18 cellular contexts compared by ENCODE assay signal in genomic region chr20:35597186-35597585, GRCh38. TPM values are rescaled to one million over a fixed set of nuclear protein-coding genes. Genes with fewer than 3 reads are reported as not detected.
DNase-seq lines count a peak whose midpoint lies in the region; ATAC-seq, FAIRE-seq and TF ChIP-seq lines count a peak whose summit lies in the region.
"Had no signal": no experiment of that assay in that cellular context is flagged by ENCODE, and none has a peak within 500 bp of the region (broad histone marks: within the 10 kb centered on the region; RNA-seq: fewer than 3 reads in every experiment).

No MANE protein-coding gene starts in this region.

- H3K9ac ChIP-seq in endodermal cell (ENCODE audit: extremely low read depth, low read length, poor library complexity, severe bottlenecking), result no peak overlapping the region

- DNase-seq in D721Med (ENCODE audit: insufficient read length, low spot score) (no peak), NCI-H524 treated with DMSO at 0.1 percent for 48 hours (lab: John Stamatoyannopoulos, UW) (peak; percentile 76), SJCRH30 (peak; percentile 66 to 89), endodermal cell (peak; percentile 29), KG1 (lab: John Stamatoyannopoulos, UW) (no peak), NK-92 (lab: John Stamatoyannopoulos, UW; ENCODE audit: unreplicated experiment) (no peak)
- DNase-seq in activated naive CD4-positive, alpha-beta T cell treated with Interleukin-2 at 50 U/mL for 16 hours, result no peak
- DNase-seq: ACHN; BE2C; C1 segment of cervical spinal cord; CD4-positive, CD25-positive, alpha-beta regulatory T cell; CD8-positive, alpha-beta memory T cell; COR-L47; DMS79 treated with DMSO at 0.1 percent for 48 hours; GF-D8 had no signal

- H3K36me3 Mint-ChIP-seq in endodermal cell (ENCODE audit: low read depth), result no peaks in the 10 kb centered on the region
- H3K36me3 Mint-ChIP-seq: CD4-positive, CD25-positive, alpha-beta regulatory T cell; CD8-positive, alpha-beta memory T cell had no signal

- H3K9me3 ChIP-seq in SJCRH30 (replicated peaks) (no peaks in the 10 kb centered on the region), endodermal cell (ENCODE audit: control insufficient read depth, low read length) (no peaks in the 10 kb centered on the region)
- H3K9me3 ChIP-seq: BE2C, HAP-1 had no signal

- no peak overlapping the region for H3K4me3 ChIP-seq in SJCRH30
- no peak overlapping the region for H3K4me3 ChIP-seq in endodermal cell (ENCODE audit: low read length)
- H3K4me3 ChIP-seq: HAP-1 had no signal

- no peak for ATAC-seq in GM19324 (IDR thresholded peaks at IDR 0.05; ENCODE audit: low FRiP score, unreplicated experiment)

- H3K4me1 ChIP-seq in SJCRH30 (peaks cover 29% of the 10 kb centered on the region), endodermal cell (ENCODE audit: control insufficient read depth, insufficient read depth, low read length) (no peaks in the 10 kb centered on the region)
- H3K4me1 ChIP-seq: BE2C had no signal

- no peaks in the 10 kb centered on the region for H3K27me3 ChIP-seq in SJCRH30
- H3K27me3 ChIP-seq in endodermal cell (ENCODE audit: control insufficient read depth, insufficient read depth, low read length, poor library complexity, severe bottlenecking), result peaks cover 37% of the 10 kb centered on the region

- peaks cover 55% of the 10 kb centered on the region for H3K27me3 Mint-ChIP-seq in endodermal cell (ENCODE audit: insufficient read depth)

- WGBS in endodermal cell (ENCODE audit: insufficient coverage in 1 of 2, insufficient read length in 1 of 2), 2 experiments, result 82% methylated on average over 2 of the region's 2 CpGs; no CpG with 5 or more reads in 1 of the 2 experiments

- H3K4me1 Mint-ChIP-seq in endodermal cell, result peaks cover 7% of the 10 kb centered on the region

- H3K27ac ChIP-seq in SJCRH30 (no peak overlapping the region), endodermal cell (ENCODE audit: low read depth, low read length) (no peak overlapping the region)

- FAIRE-seq in D721Med (lab: Jason Lieb, UNC), result peak; percentile 11
- FAIRE-seq: A204.1 had no signal

- H3K4me3 Mint-ChIP-seq in endodermal cell, result no peak overlapping the region
- H3K4me3 Mint-ChIP-seq: CD4-positive, CD25-positive, alpha-beta regulatory T cell; CD8-positive, alpha-beta memory T cell had no signal

- TF ChIP-seq CTCF in D721Med (IDR thresholded peaks at IDR 0.05; ENCODE audit: insufficient read depth, missing control alignments), result no peak
- no peak for TF ChIP-seq CTCF in endodermal cell (conservative IDR thresholded peaks at IDR 0.05)

- H3K36me3 ChIP-seq in SJCRH30, result no peaks in the 10 kb centered on the region
- no peaks in the 10 kb centered on the region for H3K36me3 ChIP-seq in endodermal cell (ENCODE audit: control insufficient read depth, insufficient read depth, low read length)
- H3K36me3 ChIP-seq: BE2C, HAP-1 had no signal

- H3K27ac Mint-ChIP-seq in endodermal cell, result no peak overlapping the region
- H3K27ac Mint-ChIP-seq: CD8-positive, alpha-beta memory T cell had no signal

- H3K9me3 Mint-ChIP-seq in endodermal cell, result no peaks in the 10 kb centered on the region
- H3K9me3 Mint-ChIP-seq: CD4-positive, CD25-positive, alpha-beta regulatory T cell; CD8-positive, alpha-beta memory T cell had no signal

RNA-seq across cellular contexts. Expression of gene SPAG4, which starts 18.4 kb away (rescaled TPM):
- total RNA-seq in SJCRH30 (2014; rRNA removed; shearing (Covaris generic)), result 3.5 and 4.3 TPM in 2 replicates
- 1 to 10 TPM; 1.7 to 3.5 TPM for total RNA-seq in endodermal cell
- polyA plus RNA-seq in endodermal cell (2013, experiment 1 of 2), result 5.4 TPM
- polyA plus RNA-seq in endodermal cell (2013, experiment 2 of 2), result 4.2 TPM

RNA-seq across cellular contexts. Expression of gene ERGIC3, which starts 55.3 kb away (rescaled TPM):
- 244 and 261 TPM in 2 replicates for total RNA-seq in SJCRH30 (2014; rRNA removed; shearing (Covaris generic))
- 100 to 1,000 TPM; 217 to 230 TPM for total RNA-seq in endodermal cell
- polyA plus RNA-seq in endodermal cell (2013, experiment 1 of 2), result 251 TPM
- polyA plus RNA-seq in endodermal cell (2013, experiment 2 of 2), result 226 TPM

Comparison
In these comparisons a context has a peak if more than half of its experiments do, and no peak if none do; other contexts are left out.
1. DNase-seq: peak in NCI-H524 treated with DMSO at 0.1 percent for 48 hours (single experiment), SJCRH30 (2 of 2) and endodermal cell (single experiment); none in D721Med (single experiment), activated naive CD4-positive, alpha-beta T cell treated with Interleukin-2 at 50 U/mL for 16 hours (single experiment), KG1 (single experiment) and NK-92 (single experiment).